In the genomic region with DNA sequence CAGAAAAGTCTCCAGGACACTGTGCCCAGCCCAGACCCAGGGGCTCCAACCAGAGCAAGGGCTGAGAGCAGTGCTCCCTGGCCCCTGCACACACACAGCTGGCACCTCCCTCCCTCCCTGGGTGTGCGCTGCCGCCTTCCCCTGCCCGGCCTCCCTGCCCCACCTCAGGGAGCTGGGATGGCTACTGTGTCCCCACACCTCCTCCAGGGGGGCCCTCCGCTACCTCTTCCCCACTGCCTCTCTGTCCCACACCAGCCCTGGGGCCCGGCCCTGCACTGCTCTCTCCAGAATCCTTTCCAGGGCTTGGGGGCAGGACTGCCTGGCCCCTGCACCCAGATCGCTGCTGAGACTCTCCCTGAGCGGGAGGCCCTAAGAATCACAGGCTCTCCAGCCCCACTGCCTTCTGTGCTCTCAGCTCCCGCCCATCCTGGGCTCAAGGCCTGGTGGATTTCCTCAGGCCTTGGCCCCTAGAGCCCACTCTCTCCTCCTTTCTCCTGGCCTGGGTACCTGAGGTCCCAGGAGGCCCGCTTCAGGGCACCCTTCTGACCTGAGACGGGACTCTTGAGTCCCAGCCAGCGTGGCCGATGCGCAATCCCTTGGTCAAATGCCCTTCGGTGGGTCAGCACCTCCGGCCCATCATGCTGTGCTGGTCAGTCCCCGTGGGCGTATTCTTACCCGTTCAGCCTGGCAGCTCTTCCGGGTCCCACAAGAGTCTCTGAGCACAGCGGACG, we compare ENCODE assay signal across 15 cellular contexts.
DNase-seq lines count a peak whose midpoint lies in the region; ATAC-seq lines count a peak whose summit lies in the region.
"Had no signal": no experiment of that assay in that cellular context is flagged by ENCODE, and none has a peak within 500 bp of the region (broad histone marks: within the 10 kb centered on the region; RNA-seq: fewer than 3 reads in every experiment).

No MANE protein-coding gene starts in this region.

- no peaks in the 10 kb centered on the region for H3K9me3 ChIP-seq in SJCRH30 (replicated peaks)
- H3K9me3 ChIP-seq: HAP-1 had no signal

- H3K36me3 ChIP-seq in SJCRH30 = no peaks in the 10 kb centered on the region
- H3K36me3 ChIP-seq: HAP-1 had no signal

- peak; percentile 23 for DNase-seq in activated CD8-positive, alpha-beta memory T cell treated with anti-CD3 and anti-CD28 coated beads, Interleukin-2, amount 10 ng/mL, durations not matched to agents 7 days and 5 days
- no peak for DNase-seq in activated CD8-positive, alpha-beta memory T cell treated with anti-CD3 and anti-CD28 coated beads, Interleukin-2, amount 50 U/mL, for 48 hours
- DNase-seq in NCI-H526 treated with DMSO at 0.1 percent for 48 hours (lab: John Stamatoyannopoulos, UW) = peak; percentile 41
- peak; percentile 82 for DNase-seq in mesenteric fat pad (ENCODE audit: low spot score)
- DNase-seq in stimulated activated naive B cell treated with anti-CD40 and anti-IgM and Interleukin-4, amounts not matched to agents 10 μg/mL and 1 μg/mL and 100 μg/mL, for 72 hours = no peak
- no peak for DNase-seq in HuH-7.5 (ENCODE audit: low spot score)
- DNase-seq in NCI-H187 (lab: John Stamatoyannopoulos, UW) = no peak
- DNase-seq in SJCRH30 = no peak
- DNase-seq: COR-L47, Kasumi-1, NCI-H2029 treated with DMSO at 0.1 percent for 48 hours, NCI-H2227 treated with DMSO at 0.1 percent for 48 hours, PC-9 had no signal

- no peaks in the 10 kb centered on the region for H3K4me1 Mint-ChIP-seq in activated CD8-positive, alpha-beta memory T cell treated with anti-CD3 and anti-CD28 coated beads, Interleukin-2, amount 10 ng/mL, durations not matched to agents 7 days and 5 days
- H3K4me1 Mint-ChIP-seq in stimulated activated naive B cell treated with anti-CD40 and anti-IgM and Interleukin-4, amounts not matched to agents 10 μg/mL and 1 μg/mL and 100 μg/mL, for 72 hours = no peaks in the 10 kb centered on the region

- H3K36me3 Mint-ChIP-seq in activated CD8-positive, alpha-beta memory T cell treated with anti-CD3 and anti-CD28 coated beads, Interleukin-2, amount 10 ng/mL, durations not matched to agents 7 days and 5 days = no peaks in the 10 kb centered on the region
- no peaks in the 10 kb centered on the region for H3K36me3 Mint-ChIP-seq in stimulated activated naive B cell treated with anti-CD40 and anti-IgM and Interleukin-4, amounts not matched to agents 10 μg/mL and 1 μg/mL and 100 μg/mL, for 72 hours

- peaks cover 21% of the 10 kb centered on the region for H3K27me3 Mint-ChIP-seq in activated CD8-positive, alpha-beta memory T cell treated with anti-CD3 and anti-CD28 coated beads, Interleukin-2, amount 10 ng/mL, durations not matched to agents 7 days and 5 days
- H3K27me3 Mint-ChIP-seq in stimulated activated naive B cell treated with anti-CD40 and anti-IgM and Interleukin-4, amounts not matched to agents 10 μg/mL and 1 μg/mL and 100 μg/mL, for 72 hours = peaks cover 6 to 8% of the 10 kb centered on the region in 2 donors

- no peaks in the 10 kb centered on the region for H3K4me1 ChIP-seq in SJCRH30
- H3K4me1 ChIP-seq: HAP-1 had no signal

- no peak overlapping the region for H3K27ac Mint-ChIP-seq in activated CD8-positive, alpha-beta memory T cell treated with anti-CD3 and anti-CD28 coated beads, Interleukin-2, amount 10 ng/mL, durations not matched to agents 7 days and 5 days
- H3K27ac Mint-ChIP-seq in stimulated activated naive B cell treated with anti-CD40 and anti-IgM and Interleukin-4, amounts not matched to agents 10 μg/mL and 1 μg/mL and 100 μg/mL, for 72 hours = peak overlapping the region; percentile 33

- H3K9me3 Mint-ChIP-seq in activated CD8-positive, alpha-beta memory T cell treated with anti-CD3 and anti-CD28 coated beads, Interleukin-2, amount 10 ng/mL, durations not matched to agents 7 days and 5 days (ENCODE audit: low read depth) = no peaks in the 10 kb centered on the region
- peaks cover 2 to 4% of the 10 kb centered on the region in 2 donors for H3K9me3 Mint-ChIP-seq in stimulated activated naive B cell treated with anti-CD40 and anti-IgM and Interleukin-4, amounts not matched to agents 10 μg/mL and 1 μg/mL and 100 μg/mL, for 72 hours

- H3K4me3 Mint-ChIP-seq in activated CD8-positive, alpha-beta memory T cell treated with anti-CD3 and anti-CD28 coated beads, Interleukin-2, amount 10 ng/mL, durations not matched to agents 7 days and 5 days = no peak overlapping the region
- no peak overlapping the region for H3K4me3 Mint-ChIP-seq in stimulated activated naive B cell treated with anti-CD40 and anti-IgM and Interleukin-4, amounts not matched to agents 10 μg/mL and 1 μg/mL and 100 μg/mL, for 72 hours

- H3K27ac ChIP-seq in SJCRH30 = no peak overlapping the region
- H3K27ac ChIP-seq: C4-2B, PC-9 had no signal

- no peak for ATAC-seq in activated CD8-positive, alpha-beta memory T cell treated with anti-CD3 and anti-CD28 coated beads, Interleukin-2, amount 10 ng/mL, durations not matched to agents 7 days and 5 days
- no peak for ATAC-seq in stimulated activated naive B cell treated with anti-CD40 and anti-IgM and Interleukin-4, amounts not matched to agents 10 μg/mL and 1 μg/mL and 100 μg/mL, for 72 hours (replicated peaks)

- H3K27me3 ChIP-seq in SJCRH30 = peaks cover 12% of the 10 kb centered on the region; the same call in 1 of the 2 replicates

- CTCF ChIA-PET in activated CD8-positive, alpha-beta memory T cell treated with anti-CD3 and anti-CD28 coated beads, Interleukin-2, amount 10 ng/mL, durations not matched to agents 7 days and 5 days (lab: Charles Lee) = no interaction called here

- H3K4me3 ChIP-seq in SJCRH30 = no peak overlapping the region
- H3K4me3 ChIP-seq: HAP-1, PC-9 had no signal

Comparison
In these comparisons a context has a peak if more than half of its experiments do, and no peak if none do; other contexts are left out.
1. DNase-seq: peak in activated CD8-positive, alpha-beta memory T cell treated with anti-CD3 and anti-CD28 coated beads, Interleukin-2, amount 10 ng/mL, durations not matched to agents 7 days and 5 days (single experiment), NCI-H526 treated with DMSO at 0.1 percent for 48 hours (single experiment) and mesenteric fat pad (single experiment); none in activated CD8-positive, alpha-beta memory T cell treated with anti-CD3 and anti-CD28 coated beads, Interleukin-2, amount 50 U/mL, for 48 hours (single experiment), stimulated activated naive B cell treated with anti-CD40 and anti-IgM and Interleukin-4, amounts not matched to agents 10 μg/mL and 1 μg/mL and 100 μg/mL, for 72 hours (single experiment), HuH-7.5 (single experiment), NCI-H187 (0 of 2) and SJCRH30 (0 of 2).